Comparison of ENCODE assay signal across 12 cellular contexts in the genomic region with DNA sequence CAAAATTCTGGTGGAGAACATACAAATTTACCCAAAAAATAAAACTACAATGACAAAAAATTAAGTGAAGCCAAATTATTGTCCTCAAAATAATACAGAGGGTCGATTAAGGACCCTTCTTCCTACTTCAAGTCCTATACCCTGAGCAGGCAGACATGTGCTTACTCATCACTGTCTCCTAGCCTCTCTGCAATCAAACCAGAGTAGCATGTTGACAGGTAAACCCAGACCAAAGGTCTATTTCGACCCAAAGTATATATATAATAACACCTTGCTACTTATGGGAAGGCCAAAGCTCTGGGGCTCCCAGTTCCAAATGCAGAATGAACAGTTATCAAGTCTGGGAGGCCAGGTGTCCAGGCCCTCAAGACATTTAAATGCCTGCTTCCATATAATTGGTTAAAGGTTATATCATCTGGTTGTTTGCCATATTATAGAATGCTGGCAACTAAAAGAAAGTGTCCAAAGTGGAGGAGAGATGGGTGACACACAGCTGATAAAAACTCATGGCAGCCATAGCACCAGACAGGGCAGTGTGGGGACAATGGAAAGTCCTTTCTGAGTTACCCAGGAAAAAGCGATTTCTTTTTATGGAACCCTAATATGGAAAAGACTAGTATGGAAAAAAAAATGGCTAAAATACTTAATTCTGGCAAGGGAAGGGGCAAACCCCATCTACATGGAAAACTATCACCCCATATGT. TPM values are rescaled to one million over a fixed set of nuclear protein-coding genes. Genes with fewer than 3 reads are reported as not detected.
A peak's percentile ranks its signal among the peaks of the same experiment; 100 is the strongest.
DNase-seq lines count a peak whose midpoint lies in the region; ATAC-seq and TF ChIP-seq lines count a peak whose summit lies in the region.
"Had no signal": no experiment of that assay in that cellular context is flagged by ENCODE, and none has a peak within 500 bp of the region (broad histone marks: within the 10 kb centered on the region; RNA-seq: fewer than 3 reads in every experiment).

No MANE protein-coding gene starts in this region.

- H3K4me2 ChIP-seq in MM.1S (ENCODE audit: low read depth, low read length) = no peak overlapping the region

- peak overlapping the region; percentile 83 for H3K27ac Mint-ChIP-seq in activated T-helper 2 cell treated with anti-CD3 and anti-CD28 coated beads, Interferon-gamma antibody, Interleukin-2, Interleukin-4, amounts not matched to agents 10 μg/mL and 5 μg/mL and 100 μg/mL, durations not matched to agents 14 hours and 24 hours and 36 hours
- peak overlapping the region in 2 of 3 experiments; percentile 34 to 70 for H3K27ac Mint-ChIP-seq in nephron

- H3K9me3 ChIP-seq in MM.1S (replicated peaks; ENCODE audit: insufficient read depth, low read length) = no peaks in the 10 kb centered on the region

- TF ChIP-seq CTCF in nephron (IDR thresholded peaks at IDR 0.05; ENCODE audit: unreplicated experiment in 3 of 3) (no peak), MM.1S (IDR thresholded peaks at IDR 0.05; ENCODE audit: low read length) (no peak)

- H4K20me1 ChIP-seq in MM.1S (ENCODE audit: insufficient read depth, low read length) = peaks cover 10% of the 10 kb centered on the region; the same call in 1 of the 2 replicates

- H2AFZ ChIP-seq in MM.1S (ENCODE audit: low read length) = no peak overlapping the region

- no peak overlapping the region for H3K27ac ChIP-seq in MM.1S (ENCODE audit: low read length)

- H3K4me1 ChIP-seq in MM.1S (ENCODE audit: low read length) = no peaks in the 10 kb centered on the region

- H3K4me3 ChIP-seq in MM.1S (ENCODE audit: low read length) = no peak overlapping the region

- no peak overlapping the region for H3K9ac ChIP-seq in MM.1S (ENCODE audit: low read length)

- peaks cover 65% of the 10 kb centered on the region for H3K36me3 Mint-ChIP-seq in activated T-helper 2 cell treated with anti-CD3 and anti-CD28 coated beads, Interferon-gamma antibody, Interleukin-2, Interleukin-4, amounts not matched to agents 10 μg/mL and 5 μg/mL and 100 μg/mL, durations not matched to agents 14 hours and 24 hours and 36 hours (ENCODE audit: low read depth)
- H3K36me3 Mint-ChIP-seq in nephron (ENCODE audit: low read depth) = peaks cover 51% of the 10 kb centered on the region

- H3K27me3 ChIP-seq in MM.1S (replicated peaks; ENCODE audit: insufficient read depth, low read length) = no peaks in the 10 kb centered on the region

- peaks cover 71% of the 10 kb centered on the region for H3K4me1 Mint-ChIP-seq in activated T-helper 2 cell treated with anti-CD3 and anti-CD28 coated beads, Interferon-gamma antibody, Interleukin-2, Interleukin-4, amounts not matched to agents 10 μg/mL and 5 μg/mL and 100 μg/mL, durations not matched to agents 14 hours and 24 hours and 36 hours (ENCODE audit: low read depth)
- peaks cover 66% of the 10 kb centered on the region for H3K4me1 Mint-ChIP-seq in nephron

- no peaks in the 10 kb centered on the region for H3K9me3 Mint-ChIP-seq in activated T-helper 2 cell treated with anti-CD3 and anti-CD28 coated beads, Interferon-gamma antibody, Interleukin-2, Interleukin-4, amounts not matched to agents 10 μg/mL and 5 μg/mL and 100 μg/mL, durations not matched to agents 14 hours and 24 hours and 36 hours
- H3K9me3 Mint-ChIP-seq in nephron = no peaks in the 10 kb centered on the region

- H3K79me2 ChIP-seq in MM.1S (ENCODE audit: low read length) = peaks cover 92% of the 10 kb centered on the region

- H3K9me2 ChIP-seq in MM.1S (replicated peaks; ENCODE audit: insufficient read depth, low read length) = no peaks in the 10 kb centered on the region

- H3F3A ChIP-seq in MM.1S (ENCODE audit: insufficient read depth, low read length) = no peaks in the 10 kb centered on the region

- no peaks in the 10 kb centered on the region for H3K27me3 Mint-ChIP-seq in activated T-helper 2 cell treated with anti-CD3 and anti-CD28 coated beads, Interferon-gamma antibody, Interleukin-2, Interleukin-4, amounts not matched to agents 10 μg/mL and 5 μg/mL and 100 μg/mL, durations not matched to agents 14 hours and 24 hours and 36 hours (ENCODE audit: low read depth)
- H3K27me3 Mint-ChIP-seq in nephron (ENCODE audit: low read depth) = no peaks in the 10 kb centered on the region

- no peak for DNase-seq in activated T-helper 2 cell treated with anti-CD3 and anti-CD28 coated beads, Interferon-gamma antibody, Interleukin-2, Interleukin-4, amounts not matched to agents 10 μg/mL and 5 μg/mL and 100 μg/mL, durations not matched to agents 14 hours and 24 hours and 36 hours (ENCODE audit: low spot score)
- DNase-seq in MM.1S (no peak), NCI-H1930 (lab: John Stamatoyannopoulos, UW) (no peak), GDM1 (lab: John Stamatoyannopoulos, UW) (no peak), C1 segment of cervical spinal cord (lab: John Stamatoyannopoulos, UW) (no peak)
- DNase-seq: activated gamma-delta T cell treated with Interleukin-2 at 50 U/mL for 16 hours; DMS153; effector CD8-positive, alpha-beta T cell; midbrain had no signal

- ATAC-seq in GM18511 (IDR thresholded peaks at IDR 0.05; ENCODE audit: unreplicated experiment) (peak; percentile 11), GM21576 (IDR thresholded peaks at IDR 0.05; ENCODE audit: unreplicated experiment) (peak; percentile 21)

- no peaks in the 10 kb centered on the region; the same call in none of the 2 replicates for H3K36me3 ChIP-seq in MM.1S (replicated peaks; ENCODE audit: insufficient read depth, low read length)

- peak overlapping the region; percentile 5 for H3K4me3 Mint-ChIP-seq in activated T-helper 2 cell treated with anti-CD3 and anti-CD28 coated beads, Interferon-gamma antibody, Interleukin-2, Interleukin-4, amounts not matched to agents 10 μg/mL and 5 μg/mL and 100 μg/mL, durations not matched to agents 14 hours and 24 hours and 36 hours (ENCODE audit: low read depth)
- no peak overlapping the region for H3K4me3 Mint-ChIP-seq in nephron

- intact Hi-C loops in activated T-helper 2 cell treated with anti-CD3 and anti-CD28 coated beads, Interferon-gamma antibody, Interleukin-2, Interleukin-4, amounts not matched to agents 10 μg/mL and 5 μg/mL and 100 μg/mL, durations not matched to agents 14 hours and 24 hours and 36 hours (cut with micrococcal nuclease) = loop anchor here (1.0 to 5.0 kb wide), 5 partner anchors 21 to 189 kb away; a partner anchor contains a TSS

RNA-seq across cellular contexts. Expression of a gene that starts 53.6 kb away (rescaled TPM):
- total RNA-seq in activated T-helper 2 cell treated with anti-CD3 and anti-CD28 coated beads, Interferon-gamma antibody, Interleukin-2, Interleukin-4, amounts not matched to agents 10 μg/mL and 5 μg/mL and 100 μg/mL, durations not matched to agents 14 hours and 24 hours and 36 hours = 34.3 and 40.3 TPM in 2 replicates
